Comparison of ENCODE assay signal across 8 cellular contexts in genomic region chr4:94757192-94758140, GRCh38. TPM values are rescaled to one million over a fixed set of nuclear protein-coding genes. Genes with fewer than 3 reads are reported as not detected.
DNase-seq lines count a peak whose midpoint lies in the region; ATAC-seq and TF ChIP-seq lines count a peak whose summit lies in the region.

Gene BMPR1B (plus strand): TSS chr4:94757955. CDS start chr4:95104425, 346,470 bp downstream.

- no peak for ATAC-seq in CD4-positive, alpha-beta T cell (ENCODE audit: poor library complexity)
- peak; percentile 58 for ATAC-seq in activated naive CD8-positive, alpha-beta T cell treated with anti-CD3 and anti-CD28 coated beads, Interleukin-2, amount 10 ng/mL, durations not matched to agents 7 days and 5 days (ENCODE audit: low read depth)
- no peak for ATAC-seq in GM21529 (IDR thresholded peaks at IDR 0.05; ENCODE audit: unreplicated experiment)
- ATAC-seq in GM21717 (IDR thresholded peaks at IDR 0.05; ENCODE audit: unreplicated experiment): no peak

- H3K4me3 Mint-ChIP-seq in CD4-positive, alpha-beta T cell: peak within 1 kb of the TSS; percentile 57
- peak within 1 kb of the TSS; percentile 61 for H3K4me3 Mint-ChIP-seq in activated naive CD8-positive, alpha-beta T cell treated with anti-CD3 and anti-CD28 coated beads, Interleukin-2, amount 10 ng/mL, durations not matched to agents 7 days and 5 days

- DNase-seq in CD4-positive, alpha-beta T cell: no peak
- no peak for DNase-seq in HL-60 (ENCODE audit: low read depth in 1 of 2, low spot score in 1 of 2)
- peak; percentile 30 for DNase-seq in activated naive CD8-positive, alpha-beta T cell treated with anti-CD3 and anti-CD28 coated beads, Interleukin-2, amount 10 ng/mL, durations not matched to agents 7 days and 5 days
- DNase-seq in right atrium auricular region (ENCODE audit: low spot score): no peak
- peak; percentile 14 for DNase-seq in prostate gland (ENCODE audit: low spot score)
- no peak for DNase-seq in stimulated activated CD4-positive, alpha-beta T cell treated with anti-CD3 and anti-CD28 coated beads, Interleukin-4, amount 100 ng/mL, for 24 hours

- peak within 1 kb of the TSS; percentile 13 for H3K4me3 ChIP-seq in HL-60 (replicated peaks; ENCODE audit: insufficient read depth, low read length)
- peak within 1 kb of the TSS; percentile 31 to 57 for H3K4me3 ChIP-seq in right atrium auricular region
- H3K4me3 ChIP-seq in prostate gland: peak within 1 kb of the TSS; percentile 48 to 66

- 4% methylated on average over 77 of the region's 77 CpGs for WGBS in prostate gland

- intact Hi-C loops in CD4-positive, alpha-beta T cell (cut with DNase I, micrococcal nuclease): no loop called here
- intact Hi-C loops in prostate gland (cut with DNase I): no loop called here

- H3K27ac Mint-ChIP-seq in CD4-positive, alpha-beta T cell: no peak within 1 kb of the TSS
- H3K27ac Mint-ChIP-seq in activated naive CD8-positive, alpha-beta T cell treated with anti-CD3 and anti-CD28 coated beads, Interleukin-2, amount 10 ng/mL, durations not matched to agents 7 days and 5 days: no peak within 1 kb of the TSS

- H3K4me1 ChIP-seq in right atrium auricular region (peaks cover 0 to 10% of the 10 kb centered on the region in 2 donors), prostate gland (replicated peaks) (no peaks in the 10 kb centered on the region)

- H3K27ac ChIP-seq in CD4-positive, alpha-beta T cell (ENCODE audit: low read depth, low read length): no peak within 1 kb of the TSS
- H3K27ac ChIP-seq in HL-60 (replicated peaks): no peak within 1 kb of the TSS
- H3K27ac ChIP-seq in right atrium auricular region: no peak within 1 kb of the TSS
- peak within 1 kb of the TSS; percentile 91 to 96 for H3K27ac ChIP-seq in prostate gland

- H3K36me3 Mint-ChIP-seq in CD4-positive, alpha-beta T cell (ENCODE audit: low read depth): no peaks in the 10 kb centered on the region
- no peaks in the 10 kb centered on the region for H3K36me3 Mint-ChIP-seq in activated naive CD8-positive, alpha-beta T cell treated with anti-CD3 and anti-CD28 coated beads, Interleukin-2, amount 10 ng/mL, durations not matched to agents 7 days and 5 days

- CTCF ChIA-PET in CD4-positive, alpha-beta T cell (lab: Charles Lee): no interaction called here

- H3K36me3 ChIP-seq in right atrium auricular region (no peaks in the 10 kb centered on the region), prostate gland (no peaks in the 10 kb centered on the region)

- H3K27me3 Mint-ChIP-seq in CD4-positive, alpha-beta T cell: peaks cover 90% of the 10 kb centered on the region
- H3K27me3 Mint-ChIP-seq in activated naive CD8-positive, alpha-beta T cell treated with anti-CD3 and anti-CD28 coated beads, Interleukin-2, amount 10 ng/mL, durations not matched to agents 7 days and 5 days: peaks cover 70% of the 10 kb centered on the region

- TF ChIP-seq CTCF in CD4-positive, alpha-beta T cell (IDR thresholded peaks at IDR 0.05): no peak
- TF ChIP-seq CTCF in HL-60 (IDR thresholded peaks at IDR 0.05; ENCODE audit: insufficient read depth, low read length): no peak
- TF ChIP-seq CTCF in right atrium auricular region (IDR thresholded peaks at IDR 0.05): no peak
- TF ChIP-seq CTCF in prostate gland (IDR thresholded peaks at IDR 0.05): no peak

- no peak for TF ChIP-seq POLR2A in prostate gland (IDR thresholded peaks at IDR 0.05)

- H3K9me3 Mint-ChIP-seq in CD4-positive, alpha-beta T cell: no peaks in the 10 kb centered on the region
- no peaks in the 10 kb centered on the region for H3K9me3 Mint-ChIP-seq in activated naive CD8-positive, alpha-beta T cell treated with anti-CD3 and anti-CD28 coated beads, Interleukin-2, amount 10 ng/mL, durations not matched to agents 7 days and 5 days

- peaks cover 15% of the 10 kb centered on the region for H3K4me1 Mint-ChIP-seq in CD4-positive, alpha-beta T cell (ENCODE audit: low read depth)
- peaks cover 6% of the 10 kb centered on the region for H3K4me1 Mint-ChIP-seq in activated naive CD8-positive, alpha-beta T cell treated with anti-CD3 and anti-CD28 coated beads, Interleukin-2, amount 10 ng/mL, durations not matched to agents 7 days and 5 days

- POLR2A ChIA-PET in CD4-positive, alpha-beta T cell (lab: Charles Lee): no interaction called here
- POLR2A ChIA-PET in activated naive CD8-positive, alpha-beta T cell treated with anti-CD3 and anti-CD28 coated beads, Interleukin-2, amount 10 ng/mL, durations not matched to agents 7 days and 5 days (lab: Charles Lee): no interaction called here

- H3K27me3 ChIP-seq in CD4-positive, alpha-beta T cell (ENCODE audit: control insufficient read depth, insufficient read depth, low read length): peaks cover 77% of the 10 kb centered on the region
- H3K27me3 ChIP-seq in HL-60 (ENCODE audit: insufficient read depth, poor library complexity, severe bottlenecking) (peaks cover 45% of the 10 kb centered on the region), right atrium auricular region (peaks cover 5 to 8% of the 10 kb centered on the region in 2 donors), prostate gland (replicated peaks; ENCODE audit: insufficient read depth) (no peaks in the 10 kb centered on the region)

- H3K9me3 ChIP-seq in CD4-positive, alpha-beta T cell (ENCODE audit: control insufficient read depth, low read length): no peaks in the 10 kb centered on the region
- H3K9me3 ChIP-seq in right atrium auricular region (no peaks in the 10 kb centered on the region), prostate gland (no peaks in the 10 kb centered on the region)

RNA-seq across cellular contexts. Expression of gene BMPR1B, which starts in this region (rescaled TPM):
- total RNA-seq in CD4-positive, alpha-beta T cell: not detected
- not detected for total RNA-seq in activated naive CD8-positive, alpha-beta T cell treated with anti-CD3 and anti-CD28 coated beads, Interleukin-2, amount 10 ng/mL, durations not matched to agents 7 days and 5 days
- total RNA-seq in right atrium auricular region: 1 to 10 TPM in 1 of 2 donors, under 1 TPM in 1; 0.82 to 1.4 TPM
- 10 to 100 TPM; 28.6 to 59.8 TPM for total RNA-seq in prostate gland

Comparison
In these comparisons a context has a peak if more than half of its experiments do, and no peak if none do; other contexts are left out.
1. RNA of gene BMPR1B (total RNA-seq): 28.6 to 59.8 TPM in prostate gland; 0.82 to 1.4 TPM in right atrium auricular region, not detected in CD4-positive, alpha-beta T cell and not detected in activated naive CD8-positive, alpha-beta T cell treated with anti-CD3 and anti-CD28 coated beads, Interleukin-2, amount 10 ng/mL, durations not matched to agents 7 days and 5 days; every median in the first group is over 10 times any median in the second.
2. Peak in DNase-seq and ATAC-seq in activated naive CD8-positive, alpha-beta T cell treated with anti-CD3 and anti-CD28 coated beads, Interleukin-2, amount 10 ng/mL, durations not matched to agents 7 days and 5 days; RNA of the gene not detected or under 1 TPM.
3. H3K27ac ChIP-seq: peak in prostate gland (2 of 2); none in CD4-positive, alpha-beta T cell (single experiment), HL-60 (single experiment) and right atrium auricular region (0 of 2).
4. Peak in every context shown above with its lines, with median percentiles within 50 percentile points of each other: H3K4me3 ChIP-seq.